1 cellular context compared by ENCODE assay signal in the genomic region with DNA sequence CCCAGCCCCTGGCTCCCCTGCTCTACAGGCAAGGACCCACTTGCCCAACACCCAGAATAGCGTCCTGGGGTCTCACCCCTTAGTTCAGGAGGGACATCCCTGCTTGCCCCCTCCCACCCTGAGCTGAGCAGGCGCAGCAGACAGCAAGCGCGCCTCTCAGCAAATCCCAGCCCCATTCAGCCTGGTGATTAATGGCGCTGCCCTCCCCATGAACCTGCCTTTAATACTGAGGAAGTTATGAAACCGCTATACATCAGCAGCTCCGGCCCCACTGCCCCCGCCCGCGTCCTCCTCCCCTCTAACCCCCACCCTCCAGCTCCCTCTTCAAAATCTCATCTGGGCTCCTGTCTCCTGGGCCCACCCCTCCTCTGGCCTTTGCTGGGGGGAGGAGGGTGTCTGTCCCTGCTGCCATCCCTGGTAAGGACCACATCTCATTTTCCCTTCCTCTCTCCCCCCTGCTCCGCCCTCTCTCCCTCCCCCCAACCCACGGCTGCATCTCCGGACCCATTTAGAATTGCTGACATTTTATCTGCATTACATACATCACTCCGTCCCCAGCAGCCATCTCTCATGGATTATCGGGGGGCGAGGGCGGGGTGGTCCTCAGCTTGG.
TF ChIP-seq lines count a peak whose summit lies in the region.

No MANE protein-coding gene starts in this region.

TF ChIP-seq in K562, 482 proteins besides CTCF, POLR2A, EP300 and RAD21 (continued from another document):
- TF ChIP-seq, protein P1, sequence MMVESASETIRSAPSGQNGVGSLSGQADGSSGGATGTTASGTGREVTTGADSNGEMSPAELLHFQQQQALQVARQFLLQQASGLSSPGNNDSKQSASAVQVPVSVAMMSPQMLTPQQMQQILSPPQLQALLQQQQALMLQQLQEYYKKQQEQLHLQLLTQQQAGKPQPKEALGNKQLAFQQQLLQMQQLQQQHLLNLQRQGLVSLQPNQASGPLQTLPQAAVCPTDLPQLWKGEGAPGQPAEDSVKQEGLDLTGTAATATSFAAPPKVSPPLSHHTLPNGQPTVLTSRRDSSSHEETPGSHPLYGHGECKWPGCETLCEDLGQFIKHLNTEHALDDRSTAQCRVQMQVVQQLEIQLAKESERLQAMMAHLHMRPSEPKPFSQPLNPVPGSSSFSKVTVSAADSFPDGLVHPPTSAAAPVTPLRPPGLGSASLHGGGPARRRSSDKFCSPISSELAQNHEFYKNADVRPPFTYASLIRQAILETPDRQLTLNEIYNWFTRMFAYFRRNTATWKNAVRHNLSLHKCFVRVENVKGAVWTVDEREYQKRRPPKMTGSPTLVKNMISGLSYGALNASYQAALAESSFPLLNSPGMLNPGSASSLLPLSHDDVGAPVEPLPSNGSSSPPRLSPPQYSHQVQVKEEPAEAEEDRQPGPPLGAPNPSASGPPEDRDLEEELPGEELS (CRISPR knock-in tag; IDR thresholded peaks at IDR 0.05; ENCODE audit: borderline replicate concordance), result no peak
- TF ChIP-seq, protein P2, sequence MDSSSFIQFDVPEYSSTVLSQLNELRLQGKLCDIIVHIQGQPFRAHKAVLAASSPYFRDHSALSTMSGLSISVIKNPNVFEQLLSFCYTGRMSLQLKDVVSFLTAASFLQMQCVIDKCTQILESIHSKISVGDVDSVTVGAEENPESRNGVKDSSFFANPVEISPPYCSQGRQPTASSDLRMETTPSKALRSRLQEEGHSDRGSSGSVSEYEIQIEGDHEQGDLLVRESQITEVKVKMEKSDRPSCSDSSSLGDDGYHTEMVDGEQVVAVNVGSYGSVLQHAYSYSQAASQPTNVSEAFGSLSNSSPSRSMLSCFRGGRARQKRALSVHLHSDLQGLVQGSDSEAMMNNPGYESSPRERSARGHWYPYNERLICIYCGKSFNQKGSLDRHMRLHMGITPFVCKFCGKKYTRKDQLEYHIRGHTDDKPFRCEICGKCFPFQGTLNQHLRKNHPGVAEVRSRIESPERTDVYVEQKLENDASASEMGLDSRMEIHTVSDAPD (CRISPR knock-in tag; IDR thresholded peaks at IDR 0.05), result no peak
- TF ChIP-seq YBX1 (IDR thresholded peaks at IDR 0.05), result no peak
- TF ChIP-seq TCF7L2 (IDR thresholded peaks at IDR 0.05; ENCODE audit: low read depth, low read length), result no peak
- TF ChIP-seq MBD2 (IDR thresholded peaks at IDR 0.05; ENCODE audit: borderline replicate concordance, low read depth), result no peak; the same call in 1 of the 2 replicates
- TF ChIP-seq, protein P3, sequence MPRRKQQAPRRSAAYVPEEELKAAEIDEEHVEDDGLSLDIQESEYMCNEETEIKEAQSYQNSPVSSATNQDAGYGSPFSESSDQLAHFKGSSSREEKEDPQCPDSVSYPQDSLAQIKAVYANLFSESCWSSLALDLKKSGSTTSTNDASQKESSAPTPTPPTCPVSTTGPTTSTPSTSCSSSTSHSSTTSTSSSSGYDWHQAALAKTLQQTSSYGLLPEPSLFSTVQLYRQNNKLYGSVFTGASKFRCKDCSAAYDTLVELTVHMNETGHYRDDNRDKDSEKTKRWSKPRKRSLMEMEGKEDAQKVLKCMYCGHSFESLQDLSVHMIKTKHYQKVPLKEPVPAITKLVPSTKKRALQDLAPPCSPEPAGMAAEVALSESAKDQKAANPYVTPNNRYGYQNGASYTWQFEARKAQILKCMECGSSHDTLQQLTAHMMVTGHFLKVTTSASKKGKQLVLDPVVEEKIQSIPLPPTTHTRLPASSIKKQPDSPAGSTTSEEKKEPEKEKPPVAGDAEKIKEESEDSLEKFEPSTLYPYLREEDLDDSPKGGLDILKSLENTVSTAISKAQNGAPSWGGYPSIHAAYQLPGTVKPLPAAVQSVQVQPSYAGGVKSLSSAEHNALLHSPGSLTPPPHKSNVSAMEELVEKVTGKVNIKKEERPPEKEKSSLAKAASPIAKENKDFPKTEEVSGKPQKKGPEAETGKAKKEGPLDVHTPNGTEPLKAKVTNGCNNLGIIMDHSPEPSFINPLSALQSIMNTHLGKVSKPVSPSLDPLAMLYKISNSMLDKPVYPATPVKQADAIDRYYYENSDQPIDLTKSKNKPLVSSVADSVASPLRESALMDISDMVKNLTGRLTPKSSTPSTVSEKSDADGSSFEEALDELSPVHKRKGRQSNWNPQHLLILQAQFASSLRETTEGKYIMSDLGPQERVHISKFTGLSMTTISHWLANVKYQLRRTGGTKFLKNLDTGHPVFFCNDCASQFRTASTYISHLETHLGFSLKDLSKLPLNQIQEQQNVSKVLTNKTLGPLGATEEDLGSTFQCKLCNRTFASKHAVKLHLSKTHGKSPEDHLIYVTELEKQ (CRISPR knock-in tag; IDR thresholded peaks at IDR 0.05), result no peak
- TF ChIP-seq POLR2G (IDR thresholded peaks at IDR 0.05; ENCODE audit: low read depth, low read length), result no peak
- TF ChIP-seq RCOR1 (IDR thresholded peaks at IDR 0.05; ENCODE audit: borderline replicate concordance in 1 of 2, low read depth in 2 of 2, low read length in 2 of 2), result 0 out of 4 replicates have a peak, but pooled peaks of 1 of the 2 experiments have one; percentile 12
- no peak for TF ChIP-seq TBL1XR1 (IDR thresholded peaks at IDR 0.05; ENCODE audit: low read length in 2 of 2)
- no peak for TF ChIP-seq HMG20A (CRISPR knock-in tag; conservative IDR thresholded peaks at IDR 0.05)
- peak; percentile 17 to 78; a peak in 2 of 4 replicates for TF ChIP-seq MAZ (CRISPR knock-in tag; conservative IDR thresholded peaks at IDR 0.05 in 1 of 2, IDR thresholded peaks at IDR 0.05 in 1 of 2)
- TF ChIP-seq, protein P4, sequence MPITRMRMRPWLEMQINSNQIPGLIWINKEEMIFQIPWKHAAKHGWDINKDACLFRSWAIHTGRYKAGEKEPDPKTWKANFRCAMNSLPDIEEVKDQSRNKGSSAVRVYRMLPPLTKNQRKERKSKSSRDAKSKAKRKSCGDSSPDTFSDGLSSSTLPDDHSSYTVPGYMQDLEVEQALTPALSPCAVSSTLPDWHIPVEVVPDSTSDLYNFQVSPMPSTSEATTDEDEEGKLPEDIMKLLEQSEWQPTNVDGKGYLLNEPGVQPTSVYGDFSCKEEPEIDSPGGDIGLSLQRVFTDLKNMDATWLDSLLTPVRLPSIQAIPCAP (CRISPR knock-in tag; IDR thresholded peaks at IDR 0.05; ENCODE audit: borderline replicate concordance), result no peak
- TF ChIP-seq, protein P5, sequence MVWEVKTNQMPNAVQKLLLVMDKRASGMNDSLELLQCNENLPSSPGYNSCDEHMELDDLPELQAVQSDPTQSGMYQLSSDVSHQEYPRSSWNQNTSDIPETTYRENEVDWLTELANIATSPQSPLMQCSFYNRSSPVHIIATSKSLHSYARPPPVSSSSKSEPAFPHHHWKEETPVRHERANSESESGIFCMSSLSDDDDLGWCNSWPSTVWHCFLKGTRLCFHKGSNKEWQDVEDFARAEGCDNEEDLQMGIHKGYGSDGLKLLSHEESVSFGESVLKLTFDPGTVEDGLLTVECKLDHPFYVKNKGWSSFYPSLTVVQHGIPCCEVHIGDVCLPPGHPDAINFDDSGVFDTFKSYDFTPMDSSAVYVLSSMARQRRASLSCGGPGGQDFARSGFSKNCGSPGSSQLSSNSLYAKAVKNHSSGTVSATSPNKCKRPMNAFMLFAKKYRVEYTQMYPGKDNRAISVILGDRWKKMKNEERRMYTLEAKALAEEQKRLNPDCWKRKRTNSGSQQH (CRISPR knock-in tag; IDR thresholded peaks at IDR 0.05), result no peak
- TF ChIP-seq ILF3 (IDR thresholded peaks at IDR 0.05; ENCODE audit: borderline replicate concordance), result no peak
- TF ChIP-seq, protein P6, sequence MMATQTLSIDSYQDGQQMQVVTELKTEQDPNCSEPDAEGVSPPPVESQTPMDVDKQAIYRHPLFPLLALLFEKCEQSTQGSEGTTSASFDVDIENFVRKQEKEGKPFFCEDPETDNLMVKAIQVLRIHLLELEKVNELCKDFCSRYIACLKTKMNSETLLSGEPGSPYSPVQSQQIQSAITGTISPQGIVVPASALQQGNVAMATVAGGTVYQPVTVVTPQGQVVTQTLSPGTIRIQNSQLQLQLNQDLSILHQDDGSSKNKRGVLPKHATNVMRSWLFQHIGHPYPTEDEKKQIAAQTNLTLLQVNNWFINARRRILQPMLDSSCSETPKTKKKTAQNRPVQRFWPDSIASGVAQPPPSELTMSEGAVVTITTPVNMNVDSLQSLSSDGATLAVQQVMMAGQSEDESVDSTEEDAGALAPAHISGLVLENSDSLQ (IDR thresholded peaks at IDR 0.05), result peak; percentile 91
- peak; percentile 15; the same call in 1 of the 2 replicates for TF ChIP-seq CREM (IDR thresholded peaks at IDR 0.05; ENCODE audit: low read depth)
- TF ChIP-seq, protein P7, sequence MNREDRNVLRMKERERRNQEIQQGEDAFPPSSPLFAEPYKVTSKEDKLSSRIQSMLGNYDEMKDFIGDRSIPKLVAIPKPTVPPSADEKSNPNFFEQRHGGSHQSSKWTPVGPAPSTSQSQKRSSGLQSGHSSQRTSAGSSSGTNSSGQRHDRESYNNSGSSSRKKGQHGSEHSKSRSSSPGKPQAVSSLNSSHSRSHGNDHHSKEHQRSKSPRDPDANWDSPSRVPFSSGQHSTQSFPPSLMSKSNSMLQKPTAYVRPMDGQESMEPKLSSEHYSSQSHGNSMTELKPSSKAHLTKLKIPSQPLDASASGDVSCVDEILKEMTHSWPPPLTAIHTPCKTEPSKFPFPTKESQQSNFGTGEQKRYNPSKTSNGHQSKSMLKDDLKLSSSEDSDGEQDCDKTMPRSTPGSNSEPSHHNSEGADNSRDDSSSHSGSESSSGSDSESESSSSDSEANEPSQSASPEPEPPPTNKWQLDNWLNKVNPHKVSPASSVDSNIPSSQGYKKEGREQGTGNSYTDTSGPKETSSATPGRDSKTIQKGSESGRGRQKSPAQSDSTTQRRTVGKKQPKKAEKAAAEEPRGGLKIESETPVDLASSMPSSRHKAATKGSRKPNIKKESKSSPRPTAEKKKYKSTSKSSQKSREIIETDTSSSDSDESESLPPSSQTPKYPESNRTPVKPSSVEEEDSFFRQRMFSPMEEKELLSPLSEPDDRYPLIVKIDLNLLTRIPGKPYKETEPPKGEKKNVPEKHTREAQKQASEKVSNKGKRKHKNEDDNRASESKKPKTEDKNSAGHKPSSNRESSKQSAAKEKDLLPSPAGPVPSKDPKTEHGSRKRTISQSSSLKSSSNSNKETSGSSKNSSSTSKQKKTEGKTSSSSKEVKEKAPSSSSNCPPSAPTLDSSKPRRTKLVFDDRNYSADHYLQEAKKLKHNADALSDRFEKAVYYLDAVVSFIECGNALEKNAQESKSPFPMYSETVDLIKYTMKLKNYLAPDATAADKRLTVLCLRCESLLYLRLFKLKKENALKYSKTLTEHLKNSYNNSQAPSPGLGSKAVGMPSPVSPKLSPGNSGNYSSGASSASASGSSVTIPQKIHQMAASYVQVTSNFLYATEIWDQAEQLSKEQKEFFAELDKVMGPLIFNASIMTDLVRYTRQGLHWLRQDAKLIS (CRISPR knock-in tag; IDR thresholded peaks at IDR 0.05), result no peak
- peak; percentile 95 for TF ChIP-seq MEIS2 (IDR thresholded peaks at IDR 0.05; ENCODE audit: partially characterized antibody)
- no peak for TF ChIP-seq CCAR2 (IDR thresholded peaks at IDR 0.05; ENCODE audit: low read depth, low read length)
- 0 out of 2 replicates have a peak, but pooled peaks have one; percentile 6 for TF ChIP-seq NFE2 (IDR thresholded peaks at IDR 0.05; ENCODE audit: low read depth)
- no peak for TF ChIP-seq DNMT1 (IDR thresholded peaks at IDR 0.05)
- no peak for TF ChIP-seq LARP7 (IDR thresholded peaks at IDR 0.05)
- TF ChIP-seq TAF15 (IDR thresholded peaks at IDR 0.05; ENCODE audit: low read depth, low read length), result no peak
- TF ChIP-seq TARDBP (IDR thresholded peaks at IDR 0.05), result no peak
